In the genomic region with DNA sequence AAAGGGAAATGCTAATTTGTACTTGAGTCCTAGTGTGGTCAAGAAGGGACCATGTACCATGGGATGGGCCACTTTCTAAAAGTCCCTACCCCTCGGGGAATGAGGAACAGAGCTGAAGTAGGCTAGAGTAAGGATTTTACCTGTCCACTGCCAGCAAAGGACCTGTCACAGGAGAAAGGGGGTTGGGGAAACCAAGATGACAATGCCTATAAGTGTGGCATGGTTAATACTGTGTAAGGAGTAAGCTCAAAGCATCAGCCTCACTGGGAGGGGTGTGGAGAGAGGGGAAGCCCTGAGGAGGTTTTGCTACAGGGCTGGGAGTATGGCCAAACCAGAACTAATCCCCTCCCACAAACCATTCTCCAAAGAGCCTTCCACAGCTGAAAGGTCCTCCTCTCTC, we compare ENCODE assay signal across 21 cellular contexts. TPM values are rescaled to one million over a fixed set of nuclear protein-coding genes. Genes with fewer than 3 reads are reported as not detected.
DNase-seq lines count a peak whose midpoint lies in the region; ATAC-seq, FAIRE-seq and TF ChIP-seq lines count a peak whose summit lies in the region.
"Had no signal": no experiment of that assay in that cellular context is flagged by ENCODE, and none has a peak within 500 bp of the region (broad histone marks: within the 10 kb centered on the region; RNA-seq: fewer than 3 reads in every experiment).

No MANE protein-coding gene starts in this region.

- DNase-seq in GM12891 (ENCODE audit: insufficient read length, low spot score), result no peak
- DNase-seq in SK-N-SH, result no peak
- peak; percentile 44 for DNase-seq in fibroblast of the aortic adventitia (ENCODE audit: low read depth)
- DNase-seq in upper lobe of left lung, result no peak
- DNase-seq in epidermal melanocyte (ENCODE audit: insufficient read length, low spot score), result no peak
- DNase-seq in NCI-H2196 (lab: John Stamatoyannopoulos, UW; ENCODE audit: unreplicated experiment), result no peak
- no peak for DNase-seq in NCI-H748 (lab: John Stamatoyannopoulos, UW; ENCODE audit: unreplicated experiment)
- DNase-seq: activated CD4-positive, alpha-beta T cell treated with anti-CD3 and anti-CD28 coated beads for 48 hours; activated effector memory CD4-positive, alpha-beta T cell treated with Interleukin-2 at 50 U/mL for 16 hours; NCI-H1092 treated with DMSO at 0.1 percent for 48 hours; NCI-H2081; NCI-H510A treated with DMSO at 0.1 percent for 48 hours; occipital lobe; T-cell; tibial artery had no signal

- TF ChIP-seq POLR2A in GM12891 (IDR thresholded peaks at IDR 0.05; ENCODE audit: low read depth, low read length), result no peak
- no peak for TF ChIP-seq POLR2A in upper lobe of left lung (IDR thresholded peaks at IDR 0.05)

- TF ChIP-seq CTCF in SK-N-SH (IDR thresholded peaks at IDR 0.05) (no peak), fibroblast of the aortic adventitia (IDR thresholded peaks at IDR 0.05; ENCODE audit: insufficient read depth, low read length) (no peak), upper lobe of left lung (IDR thresholded peaks at IDR 0.05) (no peak)

- peak overlapping the region; percentile 69; the same call in 1 of the 2 replicates for H2AFZ ChIP-seq in SK-N-SH (ENCODE audit: low read depth)

- H3F3A ChIP-seq in SK-N-SH (replicated peaks; ENCODE audit: insufficient read depth), result no peaks in the 10 kb centered on the region

- CTCF ChIA-PET in SK-N-SH (lab: Yijun Ruan, JAX), result interaction anchor here (0.9 to 5.8 kb wide), 6 partner anchors 11 to 474 kb away, joined by 3 to 56 read pairs (median 4); no protein-coding TSS in a partner anchor

- no peak for TF ChIP-seq EP300 in SK-N-SH (IDR thresholded peaks at IDR 0.05; ENCODE audit: borderline replicate concordance in 1 of 2, low read depth in 1 of 2, low read length in 1 of 2)
- no peak for TF ChIP-seq EP300 in upper lobe of left lung (IDR thresholded peaks at IDR 0.05)

- peak overlapping the region; percentile 48 to 50; a peak in 3 of 4 replicates for H3K27ac ChIP-seq in SK-N-SH (ENCODE audit: low read depth in 2 of 2, low read length in 1 of 2)
- H3K27ac ChIP-seq in upper lobe of left lung, result no peak overlapping the region
- H3K27ac ChIP-seq: BLaER1 treated with 17β-estradiol and CSF1 and Interleukin-3, amounts not matched to agents 10 nM and 100 nM; KMS-11; right atrium auricular region; tibial artery had no signal

- H3K27me3 ChIP-seq in SK-N-SH (ENCODE audit: insufficient read depth), result no peaks in the 10 kb centered on the region
- H3K27me3 ChIP-seq in upper lobe of left lung, result no peaks in the 10 kb centered on the region
- H3K27me3 ChIP-seq: BLaER1 treated with 17β-estradiol and CSF1 and Interleukin-3, amounts not matched to agents 10 nM and 100 nM; right atrium auricular region; tibial artery had no signal

- peak overlapping the region; percentile 44 for H3K4me2 ChIP-seq in SK-N-SH
- H3K4me2 ChIP-seq: KMS-11 had no signal

- H3K9me3 ChIP-seq in SK-N-SH (0 out of 2 replicates have a peak, but pooled peaks cover 6% of the 10 kb centered on the region), upper lobe of left lung (peaks cover 0 to 2% (median 0%) of the 10 kb centered on the region in 4 donors)

- H3K4me3 ChIP-seq in SK-N-SH (ENCODE audit: low read depth in 2 of 2, low read length in 1 of 2) (no peak overlapping the region), fibroblast of the aortic adventitia (ENCODE audit: low read depth, low read length) (no peak overlapping the region), upper lobe of left lung (no peak overlapping the region)
- H3K4me3 ChIP-seq: BLaER1 treated with 17β-estradiol and CSF1 and Interleukin-3, amounts not matched to agents 10 nM and 100 nM; right atrium auricular region; tibial artery had no signal

- POLR2A ChIA-PET in SK-N-SH (lab: Yijun Ruan, JAX), result no interaction called here

- FAIRE-seq in GM12891 (lab: Jason Lieb, UNC), result peak; percentile 23

- peaks cover 2 to 24% of the 10 kb centered on the region in 2 experiments; a peak in 3 of 4 replicates for H3K4me1 ChIP-seq in SK-N-SH (ENCODE audit: control insufficient read depth in 1 of 2, insufficient read depth in 2 of 2, low read depth in 1 of 2, low read length in 1 of 2)
- H3K4me1 ChIP-seq in upper lobe of left lung, result peaks cover 0 to 16% (median 8%) of the 10 kb centered on the region in 4 donors
- H3K4me1 ChIP-seq: right atrium auricular region had no signal

- H3K9ac ChIP-seq in SK-N-SH, result peak overlapping the region; percentile 12; the same call in 1 of the 2 replicates
- H3K9ac ChIP-seq: BLaER1 treated with 17β-estradiol and CSF1 and Interleukin-3, amounts not matched to agents 10 nM and 100 nM; KMS-11 had no signal

- no peaks in the 10 kb centered on the region for H3K79me2 ChIP-seq in SK-N-SH (ENCODE audit: insufficient read depth)

- H3K36me3 ChIP-seq in SK-N-SH (replicated peaks in 1 of 2; ENCODE audit: control insufficient read depth in 1 of 2, insufficient read depth in 2 of 2, low read length in 1 of 2) (no peaks in the 10 kb centered on the region), upper lobe of left lung (no peaks in the 10 kb centered on the region)
- H3K36me3 ChIP-seq: BLaER1 treated with 17β-estradiol and CSF1 and Interleukin-3, amounts not matched to agents 10 nM and 100 nM; right atrium auricular region; tibial artery had no signal

- no peak for TF ChIP-seq RAD21 in SK-N-SH (IDR thresholded peaks at IDR 0.05; ENCODE audit: low read length)

- ATAC-seq in upper lobe of left lung (ENCODE audit: low FRiP score in 2 of 2), result peak; percentile 44 to 49
- ATAC-seq: stimulated activated memory B cell treated with anti-CD40 and anti-IgM and Interleukin-4, amounts not matched to agents 10 μg/mL and 1 μg/mL and 100 μg/mL, for 72 hours; T-cell had no signal

- WGBS in SK-N-SH (ENCODE audit: low lambda C conversion rate), result 75% methylated on average over 1 of the region's 1 CpG
- 65 to 67% methylated on average over 1 of the region's 1 CpG for WGBS in upper lobe of left lung, 2 donors

- no peaks in the 10 kb centered on the region for H3K9me2 ChIP-seq in SK-N-SH

- no peaks in the 10 kb centered on the region for H4K20me1 ChIP-seq in SK-N-SH (ENCODE audit: insufficient read depth)
- H4K20me1 ChIP-seq: BLaER1 treated with 17β-estradiol and CSF1 and Interleukin-3, amounts not matched to agents 10 nM and 100 nM had no signal

TF ChIP-seq in GM12891, 5 proteins besides CTCF, POLR2A, EP300 and RAD21:
- TF ChIP-seq PAX5 (IDR thresholded peaks at IDR 0.05; ENCODE audit: insufficient read depth, low read length, severe bottlenecking), result no peak
- TF ChIP-seq SPI1 (IDR thresholded peaks at IDR 0.05; ENCODE audit: low read depth, low read length), result no peak
- no peak for TF ChIP-seq POLR2AphosphoS5 (IDR thresholded peaks at IDR 0.05; ENCODE audit: low read depth, low read length)
- TF ChIP-seq TAF1 (IDR thresholded peaks at IDR 0.05; ENCODE audit: low read depth, low read length), result no peak
- no peak for TF ChIP-seq POU2F2 (IDR thresholded peaks at IDR 0.05; ENCODE audit: low read depth, low read length)

TF ChIP-seq in SK-N-SH, 30 proteins besides CTCF, POLR2A, EP300 and RAD21:
- no peak for TF ChIP-seq FOSL2 (IDR thresholded peaks at IDR 0.05; ENCODE audit: borderline replicate concordance, low read depth)
- TF ChIP-seq NRF1 (IDR thresholded peaks at IDR 0.05; ENCODE audit: low read depth, low read length), result no peak
- TF ChIP-seq RCOR1 (IDR thresholded peaks at IDR 0.05; ENCODE audit: low read length), result no peak
- no peak for TF ChIP-seq FOXM1 (IDR thresholded peaks at IDR 0.05; ENCODE audit: low read depth)
- no peak for TF ChIP-seq CHD2 (IDR thresholded peaks at IDR 0.05; ENCODE audit: low read length, partially characterized antibody)

RNA-seq across cellular contexts. Expression of gene GKN2, which starts 15.8 kb away (rescaled TPM):
- polyA plus RNA-seq in GM12891 (2012; ENCODE audit: low read depth, missing spikeins), result not detected
- not detected in 2 replicates for polyA plus RNA-seq in SK-N-SH (2012; rRNA removed)
- not detected in 2 replicates for polyA plus RNA-seq in SK-N-SH (2012; cell fraction: cytosol; rRNA removed)
- polyA plus RNA-seq in SK-N-SH (2012; cell fraction: nucleus; rRNA removed), result not detected in 2 replicates
- not detected in 2 replicates for total RNA-seq in fibroblast of the aortic adventitia (ENCODE audit: low replicate concordance)
- total RNA-seq in upper lobe of left lung, result 100 to 1,000 TPM in 1 of 6 donors, 10 to 100 TPM in 5; 10.5 to 195 (median 60.7) TPM
- total RNA-seq: cardiac septum, occipital lobe, right atrium auricular region, T-cell had no signal
- polyA plus RNA-seq: liver had no signal

RNA-seq across cellular contexts. Expression of gene GKN1, which starts 37.5 kb away (rescaled TPM):
- polyA plus RNA-seq in GM12891 (2012; ENCODE audit: low read depth, missing spikeins), result not detected
- not detected in 2 replicates for polyA plus RNA-seq in SK-N-SH (2012; rRNA removed)
- polyA plus RNA-seq in SK-N-SH (2012; cell fraction: cytosol; rRNA removed), result 0.09 TPM in 1 of 2 replicates, not detected in the other
- polyA plus RNA-seq in SK-N-SH (2012; cell fraction: nucleus; rRNA removed), result not detected in 2 replicates
- total RNA-seq in fibroblast of the aortic adventitia (ENCODE audit: low replicate concordance), result not detected in 2 replicates
- not detected for total RNA-seq in upper lobe of left lung
- total RNA-seq: cardiac septum, liver, occipital lobe, right atrium auricular region, T-cell had no signal
- polyA plus RNA-seq: liver had no signal

Comparison
In these comparisons a context has a peak if more than half of its experiments do, and no peak if none do; other contexts are left out.
1. H3K27ac ChIP-seq: peak in SK-N-SH (2 of 2); none in upper lobe of left lung (0 of 4).
2. RNA of gene GKN2, which starts 15.8 kb away (total RNA-seq): 10.5 to 195 TPM in upper lobe of left lung; not detected in fibroblast of the aortic adventitia; every median in the first group is over 10 times any median in the second.